8 cellular contexts compared by ENCODE assay signal in the genomic region with DNA sequence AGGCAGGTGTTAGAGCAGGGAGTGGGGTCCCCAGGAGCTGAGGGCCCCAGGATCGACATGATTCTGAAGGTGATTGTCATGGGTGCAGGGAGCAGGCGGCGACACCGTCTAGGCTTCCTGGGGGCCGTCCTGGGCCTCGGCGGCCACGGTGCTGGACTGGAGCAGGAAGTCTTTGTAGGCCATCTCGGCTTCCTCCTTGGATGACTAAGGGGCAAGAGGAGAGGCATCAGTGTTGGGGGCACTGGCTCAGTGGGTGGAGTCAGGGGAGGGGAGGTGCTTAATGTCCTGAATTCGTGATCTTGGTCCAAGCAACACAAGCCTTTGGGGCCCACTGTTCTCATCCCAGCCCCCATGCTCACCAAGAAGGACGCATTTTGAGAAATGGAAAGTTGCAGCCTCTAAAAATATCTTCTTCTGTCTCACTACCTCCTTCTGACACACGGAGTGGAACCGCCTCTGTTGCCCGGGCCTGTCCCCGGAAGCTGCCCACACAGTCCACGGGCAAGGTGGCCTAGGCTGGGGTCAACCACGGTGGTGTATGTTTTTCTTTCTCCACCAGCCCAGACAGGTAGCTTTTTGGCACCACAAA. TPM values are rescaled to one million over a fixed set of nuclear protein-coding genes. Genes with fewer than 3 reads are reported as not detected.
DNase-seq lines count a peak whose midpoint lies in the region; ATAC-seq, FAIRE-seq and TF ChIP-seq lines count a peak whose summit lies in the region.

No MANE protein-coding gene starts in this region.

- no peak overlapping the region for H3K4me2 ChIP-seq in PC-9

- peaks cover 19% of the 10 kb centered on the region for H3K4me1 ChIP-seq in PC-9 (replicated peaks; ENCODE audit: insufficient read depth)

- ATAC-seq in GM19455 (IDR thresholded peaks at IDR 0.05; ENCODE audit: unreplicated experiment): peak; percentile 64
- peak; percentile 72 for ATAC-seq in HG03439 (IDR thresholded peaks at IDR 0.05; ENCODE audit: unreplicated experiment)

- intact Hi-C loops in PC-9 (cut with micrococcal nuclease; ENCODE audit: unreplicated experiment): no loop called here

- POLR2A ChIA-PET in PC-9 (lab: Charles Lee; ENCODE audit: unreplicated experiment): no interaction called here

- peaks cover 16% of the 10 kb centered on the region; the same call in 1 of the 2 replicates for H3F3A ChIP-seq in PC-9 (ENCODE audit: insufficient read depth, low read depth)

- CTCF ChIA-PET in PC-9 (lab: Charles Lee): no interaction called here

- H3K36me3 ChIP-seq in PC-9 (ENCODE audit: low read depth): no peaks in the 10 kb centered on the region

- H3K27ac ChIP-seq in caudate nucleus (ENCODE audit: low read depth, low read length) (peak overlapping the region; percentile 13), PC-9 (no peak overlapping the region)

- H3K9me3 ChIP-seq in PC-9 (ENCODE audit: insufficient read depth, low read depth): no peaks in the 10 kb centered on the region

- H2AFZ ChIP-seq in PC-9: no peak overlapping the region

- peak; percentile 92 for FAIRE-seq in GM12891 (lab: Jason Lieb, UNC)

- H4K20me1 ChIP-seq in PC-9 (ENCODE audit: insufficient read depth): no peaks in the 10 kb centered on the region

- TF ChIP-seq POLR2A in GM12891 (IDR thresholded peaks at IDR 0.05; ENCODE audit: low read depth, low read length): peak; percentile 74

- BruUV-seq in PC-9 (replicated peaks; lab: Mats Ljungman, UMichigan): no TSS peak

- no peak for TF ChIP-seq CTCF in PC-9 (conservative IDR thresholded peaks at IDR 0.05)

- H3K27me3 ChIP-seq in PC-9 (ENCODE audit: insufficient read depth, low read depth): no peaks in the 10 kb centered on the region

- peak; percentile 60 for DNase-seq in GM12891 (ENCODE audit: insufficient read length, low spot score)
- no peak for DNase-seq in caudate nucleus (lab: John Stamatoyannopoulos, UW)
- no peak for DNase-seq in NCI-H510A (lab: John Stamatoyannopoulos, UW)
- no peak for DNase-seq in PC-9
- no peak for DNase-seq in KG1 (lab: John Stamatoyannopoulos, UW)
- no peak for DNase-seq in DMS153 (lab: John Stamatoyannopoulos, UW)

- H3K79me2 ChIP-seq in PC-9 (ENCODE audit: low read depth): no peaks in the 10 kb centered on the region

- no peak overlapping the region for H3K4me3 ChIP-seq in PC-9

- no peaks in the 10 kb centered on the region for H3K9me2 ChIP-seq in PC-9 (ENCODE audit: insufficient read depth)

TF ChIP-seq in GM12891, 5 proteins besides CTCF, POLR2A, EP300 and RAD21:
- TF ChIP-seq POLR2AphosphoS5 (IDR thresholded peaks at IDR 0.05; ENCODE audit: low read depth, low read length): peak; percentile 88; the same call in 1 of the 2 replicates
- peak; percentile 94 for TF ChIP-seq PAX5 (IDR thresholded peaks at IDR 0.05; ENCODE audit: insufficient read depth, low read length, severe bottlenecking)
- TF ChIP-seq SPI1 (IDR thresholded peaks at IDR 0.05; ENCODE audit: low read depth, low read length): peak; percentile 71
- no peak for TF ChIP-seq TAF1 (IDR thresholded peaks at IDR 0.05; ENCODE audit: low read depth, low read length)
- peak; percentile 45; the same call in 1 of the 2 replicates for TF ChIP-seq POU2F2 (IDR thresholded peaks at IDR 0.05; ENCODE audit: low read depth, low read length)

RNA-seq across cellular contexts. Expression of gene FCMR, which starts 8.6 kb away (rescaled TPM):
- polyA plus RNA-seq in GM12891 (2012; ENCODE audit: low read depth, missing spikeins): 233 TPM
- total RNA-seq in PC-9 (2021): 0.63 and 1.2 TPM in 2 replicates

RNA-seq across cellular contexts. Expression of gene PIGR, which starts 16.0 kb away (rescaled TPM):
- polyA plus RNA-seq in GM12891 (2012; ENCODE audit: low read depth, missing spikeins): 10.4 TPM
- 0.10 TPM in 1 of 2 replicates, not detected in the other for total RNA-seq in PC-9 (2021)

RNA-seq across cellular contexts. Expression of gene IL24, which starts 33.1 kb away (rescaled TPM):
- 30.3 TPM for polyA plus RNA-seq in GM12891 (2012; ENCODE audit: low read depth, missing spikeins)
- not detected in 2 replicates for total RNA-seq in PC-9 (2021)

RNA-seq across cellular contexts. Expression of gene FCAMR, which starts 40.0 kb away (rescaled TPM):
- 0.08 TPM for polyA plus RNA-seq in GM12891 (2012; ENCODE audit: low read depth, missing spikeins)
- not detected in 2 replicates for total RNA-seq in PC-9 (2021)
